ENCODE assay signal across 30 cellular contexts in the genomic region with DNA sequence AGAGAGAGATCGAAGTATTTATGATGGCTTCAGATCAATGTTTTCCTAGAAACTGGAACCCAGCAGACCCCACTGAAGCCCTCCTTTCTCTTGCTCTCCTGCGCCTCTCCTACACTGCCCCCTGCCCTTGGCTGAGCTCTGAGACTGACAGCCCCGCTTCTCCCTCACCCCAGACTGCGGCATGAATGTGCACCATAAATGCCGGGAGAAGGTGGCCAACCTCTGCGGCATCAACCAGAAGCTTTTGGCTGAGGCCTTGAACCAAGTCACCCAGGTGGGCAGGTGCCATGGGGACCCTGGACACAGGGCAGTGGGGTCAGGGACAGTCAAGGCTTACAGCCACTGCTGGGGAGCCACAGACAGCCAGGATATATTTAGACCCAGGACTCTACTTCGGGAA.
"Had no signal": no experiment of that assay in that cellular context is flagged by ENCODE, and none has a peak within 500 bp of the region (broad histone marks: within the 10 kb centered on the region; RNA-seq: fewer than 3 reads in every experiment).

No MANE protein-coding gene starts in this region.

- H3K9me3 ChIP-seq: stomach, thyroid gland, upper lobe of left lung, vagina had no signal

- DNase-seq: activated CD4-positive, alpha-beta T cell treated with anti-CD3 and anti-CD28 coated beads for 36 hours; activated CD4-positive, alpha-beta T cell treated with anti-CD3 and anti-CD28 coated beads, Interleukin-2, amount 50 U/mL, for 48 hours; activated CD4-positive, CD25-positive, alpha-beta regulatory T cell; activated CD8-positive, alpha-beta memory T cell treated with anti-CD3 and anti-CD28 coated beads for 24 hours; activated effector memory CD4-positive, alpha-beta T cell treated with Interleukin-2 at 50 U/mL for 16 hours; activated naive CD4-positive, alpha-beta T cell treated with Interleukin-2 at 50 U/mL for 16 hours; anterior cingulate cortex; endodermal cell; foreskin fibroblast; head of caudate nucleus; hippocampal formation; left colon; mammary epithelial cell; midbrain; naive thymus-derived CD8-positive, alpha-beta T cell; stimulated activated CD4-positive, alpha-beta T cell treated with anti-CD3 and anti-CD28 coated beads, Interleukin-4, amount 100 ng/mL, for 24 hours; stomach; T-cell; thyroid gland; upper lobe of left lung had no signal

- H3K36me3 ChIP-seq: cardiac muscle cell had no signal

- H3K4me1 Mint-ChIP-seq: activated CD4-positive, alpha-beta T cell treated with anti-CD3 and anti-CD28 coated beads for 36 hours; endodermal cell; stimulated activated effector memory CD8-positive, alpha-beta T cell treated with anti-CD3 and anti-CD28 coated beads, Interleukin-12 subunit alpha, Interleukin-12 subunit beta, amount 100 ng/mL, for 72 hours; T-cell had no signal

- FAIRE-seq: keratinocyte had no signal

- H3K27me3 Mint-ChIP-seq: activated CD4-positive, alpha-beta T cell treated with anti-CD3 and anti-CD28 coated beads for 36 hours; activated naive CD8-positive, alpha-beta T cell; naive thymus-derived CD8-positive, alpha-beta T cell; T-cell had no signal

- H3K9me3 Mint-ChIP-seq: endodermal cell; naive thymus-derived CD8-positive, alpha-beta T cell; neural crest cell; stimulated activated effector memory CD8-positive, alpha-beta T cell treated with anti-CD3 and anti-CD28 coated beads, Interleukin-12 subunit alpha, Interleukin-12 subunit beta, amount 100 ng/mL, for 72 hours; T-cell; T-helper 2 cell treated with Interferon-gamma antibody and Interleukin-4, amounts not matched to agents 5 μg/mL and 100 μg/mL, for 36 hours had no signal

- H3K27me3 ChIP-seq: cardiac muscle cell, stomach, thyroid gland, upper lobe of left lung, vagina had no signal

- H3K4me3 ChIP-seq: cardiac muscle cell, skin epidermis, stomach, thyroid gland, upper lobe of left lung, vagina had no signal

- H3K4me1 ChIP-seq: thyroid gland, vagina had no signal

- H3K27ac Mint-ChIP-seq: activated CD4-positive, alpha-beta T cell treated with anti-CD3 and anti-CD28 coated beads for 36 hours; activated naive CD8-positive, alpha-beta T cell; endodermal cell; stimulated activated effector memory CD8-positive, alpha-beta T cell treated with anti-CD3 and anti-CD28 coated beads, Interleukin-12 subunit alpha, Interleukin-12 subunit beta, amount 100 ng/mL, for 72 hours; T-cell; T-helper 2 cell treated with Interferon-gamma antibody and Interleukin-4, amounts not matched to agents 5 μg/mL and 100 μg/mL, for 36 hours had no signal

- ATAC-seq: activated CD4-positive, alpha-beta T cell treated with anti-CD3 and anti-CD28 coated beads for 36 hours; esophagus mucosa; left colon; naive thymus-derived CD8-positive, alpha-beta T cell; sciatic nerve; stimulated activated effector memory CD8-positive, alpha-beta T cell treated with anti-CD3 and anti-CD28 coated beads, Interleukin-12 subunit alpha, Interleukin-12 subunit beta, amount 100 ng/mL, for 72 hours; T-cell had no signal

- H3K36me3 Mint-ChIP-seq: activated naive CD8-positive, alpha-beta T cell had no signal

- H3K4me3 Mint-ChIP-seq: activated CD4-positive, alpha-beta T cell treated with anti-CD3 and anti-CD28 coated beads for 36 hours; activated naive CD8-positive, alpha-beta T cell; endodermal cell; naive thymus-derived CD8-positive, alpha-beta T cell; neural crest cell; stimulated activated effector memory CD8-positive, alpha-beta T cell treated with anti-CD3 and anti-CD28 coated beads, Interleukin-12 subunit alpha, Interleukin-12 subunit beta, amount 100 ng/mL, for 72 hours; T-cell; T-helper 2 cell treated with Interferon-gamma antibody and Interleukin-4, amounts not matched to agents 5 μg/mL and 100 μg/mL, for 36 hours had no signal

- H3K27ac ChIP-seq: cardiac muscle cell, skin epidermis, stomach, thyroid gland, upper lobe of left lung, vagina had no signal
